ENCODE assay signal across 9 cellular contexts in the genomic region with DNA sequence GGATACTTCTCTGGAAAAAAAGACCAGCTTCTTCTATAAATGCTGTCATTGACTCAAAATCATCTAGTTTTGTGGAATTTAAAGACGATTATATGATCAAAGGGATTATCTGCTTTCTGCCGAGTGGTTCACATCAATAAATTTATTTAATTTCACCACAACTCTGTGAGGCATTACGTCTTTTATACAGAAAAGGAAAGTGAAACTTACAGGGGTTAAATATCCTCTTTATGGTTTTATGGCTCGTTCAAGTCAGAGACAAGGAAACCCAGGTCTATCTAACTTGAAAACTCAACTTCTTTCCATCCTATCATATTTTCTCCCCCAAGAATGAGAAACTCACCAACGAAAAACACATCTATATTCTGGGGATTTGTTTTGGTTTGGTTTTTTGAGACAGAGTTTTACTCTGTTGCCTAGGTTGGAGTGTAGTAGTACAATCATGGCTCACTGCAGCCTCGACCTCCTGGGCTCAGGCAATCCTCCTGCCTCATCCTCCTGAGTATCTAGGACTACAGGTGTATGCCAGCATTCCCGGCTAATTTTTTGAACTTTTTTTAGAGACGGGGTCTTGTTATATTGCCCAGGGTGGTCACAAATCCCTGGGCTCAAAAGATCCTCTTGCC.
DNase-seq lines count a peak whose midpoint lies in the region; ATAC-seq and TF ChIP-seq lines count a peak whose summit lies in the region.
"Had no signal": no experiment of that assay in that cellular context is flagged by ENCODE, and none has a peak within 500 bp of the region (broad histone marks: within the 10 kb centered on the region; RNA-seq: fewer than 3 reads in every experiment).

No MANE protein-coding gene starts in this region.

- H2AFZ ChIP-seq in OCI-LY1 (ENCODE audit: low read length): peak overlapping the region; percentile 17

- H3K9me3 ChIP-seq in OCI-LY1 (ENCODE audit: low read length): no peaks in the 10 kb centered on the region

- peak overlapping the region; percentile 46 for H3K4me2 ChIP-seq in OCI-LY1 (ENCODE audit: low read length)

- TF ChIP-seq CTCF in OCI-LY1 (IDR thresholded peaks at IDR 0.05; ENCODE audit: low read length) (no peak), foreskin fibroblast (IDR thresholded peaks at IDR 0.05; ENCODE audit: low read depth, low read length) (no peak)

- no peak overlapping the region for H3K27ac ChIP-seq in OCI-LY1 (ENCODE audit: low read depth, low read length, poor library complexity, severe bottlenecking)
- H3K27ac ChIP-seq: C4-2B had no signal

- H3K4me1 ChIP-seq in OCI-LY1 (ENCODE audit: insufficient read depth, low read length, severe bottlenecking): peaks cover 5% of the 10 kb centered on the region

- no peaks in the 10 kb centered on the region for H3K27me3 ChIP-seq in OCI-LY1 (ENCODE audit: insufficient read depth, low read length)

- no peaks in the 10 kb centered on the region for H3K9me2 ChIP-seq in OCI-LY1 (ENCODE audit: low read depth, low read length)

- ATAC-seq in HG02642 (IDR thresholded peaks at IDR 0.05; ENCODE audit: poor library complexity, unreplicated experiment): peak; percentile 84

- H3F3A ChIP-seq in OCI-LY1 (ENCODE audit: insufficient read depth, low read length): no peaks in the 10 kb centered on the region

- DNase-seq in SIG-M5 treated with dmso at 0.1 percent for 504 hours (lab: John Stamatoyannopoulos, UW; ENCODE audit: unreplicated experiment): peak; percentile 20
- DNase-seq in SIG-M5 (lab: John Stamatoyannopoulos, UW): no peak
- DNase-seq in foreskin fibroblast: peak in 1 of 2 donors; percentile 10
- no peak for DNase-seq in hypothalamus (lab: John Stamatoyannopoulos, UW)
- no peak for DNase-seq in NCI-H2227 (lab: John Stamatoyannopoulos, UW; ENCODE audit: unreplicated experiment)
- DNase-seq in 8988T: no peak

- peak overlapping the region; percentile 22 for H3K4me3 ChIP-seq in OCI-LY1 (ENCODE audit: low read depth, low read length, poor library complexity, severe bottlenecking)
- peak overlapping the region; percentile 5 to 43 for H3K4me3 ChIP-seq in foreskin fibroblast (ENCODE audit: low read depth in 1 of 2, low read length in 2 of 2)

- H3K9ac ChIP-seq in OCI-LY1 (ENCODE audit: low read length): no peak overlapping the region; the same call in 1 of the 2 replicates

- no peaks in the 10 kb centered on the region for H3K79me2 ChIP-seq in OCI-LY1 (ENCODE audit: insufficient read depth, low read length)

- H3K36me3 ChIP-seq in OCI-LY1 (ENCODE audit: insufficient read depth, low read length): no peaks in the 10 kb centered on the region

- H4K20me1 ChIP-seq in OCI-LY1 (ENCODE audit: insufficient read depth, low read length): no peaks in the 10 kb centered on the region
